ENCODE assay signal across 14 cellular contexts in genomic region chr11:78812513-78813293, GRCh38.
A peak's percentile ranks its signal among the peaks of the same experiment; 100 is the strongest.
DNase-seq lines count a peak whose midpoint lies in the region; ATAC-seq and TF ChIP-seq lines count a peak whose summit lies in the region.
"Had no signal": no experiment of that assay in that cellular context is flagged by ENCODE, and none has a peak within 500 bp of the region (broad histone marks: within the 10 kb centered on the region; RNA-seq: fewer than 3 reads in every experiment).

No MANE protein-coding gene starts in this region.

- H3K79me2 ChIP-seq in H9 (ENCODE audit: insufficient read depth, low read length) (no peaks in the 10 kb centered on the region), OCI-LY3 (ENCODE audit: low read length) (no peaks in the 10 kb centered on the region)

- no peak for DNase-seq in AG04450 (ENCODE audit: low read depth, low spot score)
- DNase-seq in H9, result peak; percentile 47
- no peak for DNase-seq in putamen (ENCODE audit: low spot score)
- no peak for DNase-seq in NCI-H2081 treated with DMSO at 0.1 percent for 48 hours (lab: John Stamatoyannopoulos, UW)
- DNase-seq in activated CD4-positive, alpha-beta T cell treated with anti-CD3 and anti-CD28 coated beads for 36 hours, result no peak
- DNase-seq in CD8-positive, alpha-beta memory T cell, result no peak
- DNase-seq: activated CD8-positive, alpha-beta T cell treated with anti-CD3 and anti-CD28 coated beads, Interleukin-2, amount 10 ng/mL, durations not matched to agents 7 days and 5 days; NCI-H2029; tibial artery had no signal

- H3K27me3 Mint-ChIP-seq in H9 (ENCODE audit: low read depth), result no peaks in the 10 kb centered on the region; the same call in 1 of the 2 replicates
- peaks cover 4% of the 10 kb centered on the region for H3K27me3 Mint-ChIP-seq in activated CD4-positive, alpha-beta T cell treated with anti-CD3 and anti-CD28 coated beads for 36 hours
- peaks cover 2 to 18% of the 10 kb centered on the region in 2 donors for H3K27me3 Mint-ChIP-seq in CD8-positive, alpha-beta memory T cell

- H2BK12ac ChIP-seq in H9 (ENCODE audit: insufficient read length, low read depth, low read length), result no peak overlapping the region

- H3K4me1 Mint-ChIP-seq in H9, result peaks cover 25 to 39% of the 10 kb centered on the region in 2 experiments
- no peaks in the 10 kb centered on the region for H3K4me1 Mint-ChIP-seq in activated CD4-positive, alpha-beta T cell treated with anti-CD3 and anti-CD28 coated beads for 36 hours
- H3K4me1 Mint-ChIP-seq in CD8-positive, alpha-beta memory T cell, result no peaks in the 10 kb centered on the region
- H3K4me1 Mint-ChIP-seq: memory B cell had no signal

- H3K36me3 ChIP-seq in OCI-LY3 (replicated peaks; ENCODE audit: low read depth, low read length) (no peaks in the 10 kb centered on the region), iPS-20b (ENCODE audit: insufficient read depth, low read depth, low read length) (no peaks in the 10 kb centered on the region)
- H3K36me3 ChIP-seq in CD8-positive, alpha-beta memory T cell (ENCODE audit: insufficient read depth, low read length), result no peaks in the 10 kb centered on the region
- H3K36me3 ChIP-seq: tibial artery had no signal

- no peak overlapping the region for H4K91ac ChIP-seq in H9 (ENCODE audit: insufficient read length, low read depth, low read length)

- H3K9me3 ChIP-seq in AG04450 (ENCODE audit: control insufficient read depth, insufficient read depth, low read length), result no peaks in the 10 kb centered on the region
- H3K9me3 ChIP-seq in H9 (ENCODE audit: control insufficient read depth, low read depth, low read length), result no peaks in the 10 kb centered on the region
- H3K9me3 ChIP-seq in OCI-LY3 (ENCODE audit: insufficient read depth, low read length), result no peaks in the 10 kb centered on the region
- no peaks in the 10 kb centered on the region for H3K9me3 ChIP-seq in iPS-20b (ENCODE audit: insufficient read depth, low read depth, low read length)
- H3K9me3 ChIP-seq in CD8-positive, alpha-beta memory T cell (ENCODE audit: low read length), result no peaks in the 10 kb centered on the region
- H3K9me3 ChIP-seq: tibial artery had no signal

- H3K23ac ChIP-seq in H9 (ENCODE audit: insufficient read length, low read depth, low read length), result no peak overlapping the region

- H2BK5ac ChIP-seq in H9 (ENCODE audit: insufficient read length, low read length), result no peak overlapping the region

- H3K4me3 ChIP-seq in AG04450 (ENCODE audit: low read depth, low read length) (no peak overlapping the region), OCI-LY3 (ENCODE audit: low read length) (no peak overlapping the region), iPS-20b (ENCODE audit: low read length) (no peak overlapping the region)
- no peak overlapping the region for H3K4me3 ChIP-seq in CD8-positive, alpha-beta memory T cell (ENCODE audit: low read length)
- H3K4me3 ChIP-seq: tibial artery had no signal

- no peak overlapping the region for H3K4ac ChIP-seq in H9 (ENCODE audit: low read depth, low read length)

- H3K27ac Mint-ChIP-seq in H9, result peak overlapping the region in 2 of 3 experiments; percentile 3 to 70; a peak in 2 of 7 replicates
- H3K27ac Mint-ChIP-seq in activated CD4-positive, alpha-beta T cell treated with anti-CD3 and anti-CD28 coated beads for 36 hours, result no peak overlapping the region
- peak overlapping the region in 2 of 8 donors; percentile 26 to 39 for H3K27ac Mint-ChIP-seq in CD8-positive, alpha-beta memory T cell
- H3K27ac Mint-ChIP-seq: activated CD8-positive, alpha-beta T cell treated with anti-CD3 and anti-CD28 coated beads, Interleukin-2, amount 10 ng/mL, durations not matched to agents 7 days and 5 days; memory B cell had no signal

- H4K8ac ChIP-seq in H9 (replicated peaks; ENCODE audit: insufficient read length, low read depth, low read length), result no peak overlapping the region

- TF ChIP-seq CTCF in AG04450 (IDR thresholded peaks at IDR 0.05; ENCODE audit: low read depth, low read length), result peak; percentile 33
- peak; percentile 18; the same call in 1 of the 3 replicates for TF ChIP-seq CTCF in H9 (conservative IDR thresholded peaks at IDR 0.05)
- peak; percentile 28; the same call in 1 of the 2 replicates for TF ChIP-seq CTCF in OCI-LY3 (IDR thresholded peaks at IDR 0.05; ENCODE audit: low read depth, low read length)

- H2BK120ac ChIP-seq in H9 (ENCODE audit: low read depth, low read length, poor library complexity, severe bottlenecking), result no peak overlapping the region

- no peak overlapping the region for H3K14ac ChIP-seq in H9 (ENCODE audit: insufficient read depth, low read length)

- H2BK20ac ChIP-seq in H9 (ENCODE audit: low read depth, low read length, poor library complexity, severe bottlenecking), result no peak overlapping the region

- intact Hi-C loops in activated CD4-positive, alpha-beta T cell treated with anti-CD3 and anti-CD28 coated beads for 36 hours (cut with DNase I, micrococcal nuclease), result no loop called here

- H3K23me2 ChIP-seq in H9 (ENCODE audit: insufficient read length, low read depth, low read length, poor library complexity, severe bottlenecking), result no peaks in the 10 kb centered on the region

- peak overlapping the region; percentile 13 for H3K27ac ChIP-seq in AG04450 (ENCODE audit: low read depth, low read length)
- no peak overlapping the region for H3K27ac ChIP-seq in H9 (ENCODE audit: insufficient read length, low read depth, low read length)
- H3K27ac ChIP-seq in OCI-LY3 (ENCODE audit: low read length), result no peak overlapping the region
- no peak overlapping the region for H3K27ac ChIP-seq in iPS-20b (ENCODE audit: low read length)
- H3K27ac ChIP-seq in CD8-positive, alpha-beta memory T cell (ENCODE audit: low read depth, low read length), result no peak overlapping the region
- H3K27ac ChIP-seq: C4-2B, HL-60, tibial artery had no signal

- peaks cover 3% of the 10 kb centered on the region for H3K4me1 ChIP-seq in H9 (ENCODE audit: insufficient read depth, low read length)
- H3K4me1 ChIP-seq in OCI-LY3 (ENCODE audit: low read length), result peaks cover 6% of the 10 kb centered on the region; the same call in 1 of the 2 replicates
- H3K4me1 ChIP-seq in iPS-20b (ENCODE audit: insufficient read depth, low read length), result peaks cover 19% of the 10 kb centered on the region
- H3K4me1 ChIP-seq in CD8-positive, alpha-beta memory T cell (ENCODE audit: insufficient read depth, low read length), result no peaks in the 10 kb centered on the region

- no peaks in the 10 kb centered on the region for H3K36me3 Mint-ChIP-seq in H9 (ENCODE audit: insufficient read depth in 1 of 3, low read depth in 3 of 3)
- H3K36me3 Mint-ChIP-seq in activated CD4-positive, alpha-beta T cell treated with anti-CD3 and anti-CD28 coated beads for 36 hours (ENCODE audit: low read depth), result no peaks in the 10 kb centered on the region
- no peaks in the 10 kb centered on the region for H3K36me3 Mint-ChIP-seq in CD8-positive, alpha-beta memory T cell
- H3K36me3 Mint-ChIP-seq: memory B cell had no signal

- CTCF ChIA-PET in AG04450 (lab: Charles Lee), result interaction anchor here (1.2 to 4.0 kb wide), 2 partner anchors 11 to 167 kb away, joined by 5 to 24 read pairs; no protein-coding TSS in a partner anchor
- CTCF ChIA-PET in activated CD4-positive, alpha-beta T cell treated with anti-CD3 and anti-CD28 coated beads for 36 hours (lab: Charles Lee), result no interaction called here
- CTCF ChIA-PET in CD8-positive, alpha-beta memory T cell (lab: Charles Lee), result no interaction called here

- WGBS in H9 (ENCODE audit: extremely low coverage, insufficient read length, low lambda C conversion rate), result no CpG with 5 or more reads among the region's 6 CpGs

- no peak overlapping the region for H2BK15ac ChIP-seq in H9 (ENCODE audit: low read depth, low read length)

- H3K27me3 ChIP-seq in AG04450 (ENCODE audit: control insufficient read depth, insufficient read depth, low read length), result no peaks in the 10 kb centered on the region
- no peaks in the 10 kb centered on the region for H3K27me3 ChIP-seq in H9 (ENCODE audit: insufficient read depth, low read length)
- no peaks in the 10 kb centered on the region for H3K27me3 ChIP-seq in OCI-LY3 (ENCODE audit: low read depth, low read length)
- no peaks in the 10 kb centered on the region for H3K27me3 ChIP-seq in iPS-20b (ENCODE audit: insufficient read depth, low read length)
- no peaks in the 10 kb centered on the region for H3K27me3 ChIP-seq in CD8-positive, alpha-beta memory T cell (ENCODE audit: insufficient read depth, low read length, poor library complexity, severe bottlenecking)
- H3K27me3 ChIP-seq: tibial artery had no signal

- POLR2A ChIA-PET in AG04450 (lab: Yijun Ruan, JAX), result interaction anchor here (0.6 kb wide), 1 partner anchor 28 kb away, joined by 3 read pairs; no protein-coding TSS in a partner anchor
- POLR2A ChIA-PET in activated CD4-positive, alpha-beta T cell treated with anti-CD3 and anti-CD28 coated beads for 36 hours (lab: Charles Lee), result no interaction called here
- POLR2A ChIA-PET in CD8-positive, alpha-beta memory T cell (lab: Charles Lee), result no interaction called here

- no peak overlapping the region; a peak in 1 of 5 replicates for H3K4me3 Mint-ChIP-seq in H9
- H3K4me3 Mint-ChIP-seq in activated CD4-positive, alpha-beta T cell treated with anti-CD3 and anti-CD28 coated beads for 36 hours, result no peak overlapping the region
- H3K4me3 Mint-ChIP-seq in CD8-positive, alpha-beta memory T cell, result no peak overlapping the region
- H3K4me3 Mint-ChIP-seq: activated CD8-positive, alpha-beta T cell treated with anti-CD3 and anti-CD28 coated beads, Interleukin-2, amount 10 ng/mL, durations not matched to agents 7 days and 5 days; memory B cell had no signal

- H2AK5ac ChIP-seq in H9 (ENCODE audit: insufficient read length, low read length), result no peak overlapping the region

- H3K4me2 ChIP-seq in H9 (ENCODE audit: insufficient read depth, insufficient read length, low read length) (peak overlapping the region; percentile 13), OCI-LY3 (ENCODE audit: low read length) (no peak overlapping the region)

- H3K79me1 ChIP-seq in H9 (ENCODE audit: insufficient read depth, low read depth, low read length, poor library complexity, severe bottlenecking), result no peaks in the 10 kb centered on the region

- no peak overlapping the region for H3K18ac ChIP-seq in H9 (ENCODE audit: insufficient read length, low read depth, low read length)

- H3K56ac ChIP-seq in H9 (ENCODE audit: insufficient read length, low read depth, low read length), result no peak overlapping the region

- no peak overlapping the region for H3T11ph ChIP-seq in H9 (ENCODE audit: low read length)

- H2AFZ ChIP-seq in H9 (ENCODE audit: low read length) (no peak overlapping the region), OCI-LY3 (ENCODE audit: low read depth, low read length) (no peak overlapping the region)

- no peaks in the 10 kb centered on the region for H3K9me3 Mint-ChIP-seq in H9
- H3K9me3 Mint-ChIP-seq in activated CD4-positive, alpha-beta T cell treated with anti-CD3 and anti-CD28 coated beads for 36 hours (ENCODE audit: low read depth), result no peaks in the 10 kb centered on the region
- H3K9me3 Mint-ChIP-seq in CD8-positive, alpha-beta memory T cell, result no peaks in the 10 kb centered on the region
- H3K9me3 Mint-ChIP-seq: memory B cell had no signal

- H4K5ac ChIP-seq in H9 (ENCODE audit: insufficient read length, low read depth, low read length), result no peak overlapping the region

- H4K20me1 ChIP-seq in H9 (ENCODE audit: control insufficient read depth, insufficient read depth, insufficient read length) (no peaks in the 10 kb centered on the region), OCI-LY3 (ENCODE audit: insufficient read depth, low read length) (no peaks in the 10 kb centered on the region)

- no peak for ATAC-seq in activated CD4-positive, alpha-beta T cell treated with anti-CD3 and anti-CD28 coated beads for 36 hours
- ATAC-seq: activated CD8-positive, alpha-beta T cell treated with anti-CD3 and anti-CD28 coated beads, Interleukin-2, amount 10 ng/mL, durations not matched to agents 7 days and 5 days had no signal

- H3K9ac ChIP-seq in H9 (ENCODE audit: extremely low read depth, insufficient read length, low read length) (no peak overlapping the region), OCI-LY3 (ENCODE audit: low read length) (no peak overlapping the region), iPS-20b (ENCODE audit: low read depth, low read length) (peak overlapping the region; percentile 28; the same call in 1 of the 2 replicates)
